ENCODE assay signal across 15 cellular contexts in genomic region chr20:14538433-14538832, GRCh38.
DNase-seq lines count a peak whose midpoint lies in the region; ATAC-seq and TF ChIP-seq lines count a peak whose summit lies in the region.
"Had no signal": no experiment of that assay in that cellular context is flagged by ENCODE, and none has a peak within 500 bp of the region (broad histone marks: within the 10 kb centered on the region; RNA-seq: fewer than 3 reads in every experiment).

No MANE protein-coding gene starts in this region.

- no peak overlapping the region for H3K27ac Mint-ChIP-seq in CD4-positive, alpha-beta memory T cell
- H3K27ac Mint-ChIP-seq: activated B cell treated with CpG ODN at 0.5 μM for 24 hours, type B pancreatic cell had no signal

- no peak overlapping the region for H3K27ac ChIP-seq in CD4-positive, alpha-beta memory T cell (ENCODE audit: low read depth, low read length)
- H3K27ac ChIP-seq: skin epidermis had no signal

- no peaks in the 10 kb centered on the region for H3K36me3 Mint-ChIP-seq in CD4-positive, alpha-beta memory T cell
- H3K36me3 Mint-ChIP-seq: type B pancreatic cell had no signal

- H3K4me1 Mint-ChIP-seq in CD4-positive, alpha-beta memory T cell, result no peaks in the 10 kb centered on the region

- ATAC-seq in GM19328 (IDR thresholded peaks at IDR 0.05; ENCODE audit: unreplicated experiment) (peak; percentile 96), HG02610 (IDR thresholded peaks at IDR 0.05; ENCODE audit: unreplicated experiment) (peak; percentile 93), HG03439 (IDR thresholded peaks at IDR 0.05; ENCODE audit: unreplicated experiment) (peak; percentile 74)
- ATAC-seq: left ventricle myocardium superior had no signal

- TF ChIP-seq CTCF in GM12865 (IDR thresholded peaks at IDR 0.05; ENCODE audit: insufficient read depth, low read depth, low read length, missing control alignments) (no peak), foreskin fibroblast (IDR thresholded peaks at IDR 0.05; ENCODE audit: low read depth, low read length) (no peak)

- no peaks in the 10 kb centered on the region for H3K4me1 ChIP-seq in CD4-positive, alpha-beta memory T cell (ENCODE audit: insufficient read depth, low read length)

- peak; percentile 80 for DNase-seq in GM12865 (ENCODE audit: low read depth)
- DNase-seq in CD4-positive, alpha-beta memory T cell, result no peak
- DNase-seq in activated effector memory CD4-positive, alpha-beta T cell treated with Interleukin-2 at 50 U/mL for 16 hours, result no peak
- no peak for DNase-seq in foreskin fibroblast
- no peak for DNase-seq in 8988T
- DNase-seq: activated B cell treated with CpG ODN at 0.5 μM for 24 hours, DMS153, left ventricle myocardium superior, NCI-H1417, NCI-H82 had no signal

- H3K4me3 ChIP-seq in GM12865 (ENCODE audit: low read depth, low read length), result no peak overlapping the region
- H3K4me3 ChIP-seq in CD4-positive, alpha-beta memory T cell (ENCODE audit: low read length in 2 of 2), result no peak overlapping the region
- no peak overlapping the region for H3K4me3 ChIP-seq in foreskin fibroblast (ENCODE audit: low read depth in 1 of 2, low read length in 2 of 2)
- H3K4me3 ChIP-seq: skin epidermis had no signal

- intact Hi-C loops in CD4-positive, alpha-beta memory T cell (cut with micrococcal nuclease), result no loop called here

- no peaks in the 10 kb centered on the region for H3K9me3 ChIP-seq in CD4-positive, alpha-beta memory T cell (ENCODE audit: control insufficient read depth in 1 of 2, low read length in 2 of 2)

- H3K27me3 ChIP-seq in CD4-positive, alpha-beta memory T cell (ENCODE audit: insufficient read depth, low read length), result no peaks in the 10 kb centered on the region

- no peak overlapping the region for H3K4me3 Mint-ChIP-seq in CD4-positive, alpha-beta memory T cell
- H3K4me3 Mint-ChIP-seq: activated B cell treated with CpG ODN at 0.5 μM for 24 hours, type B pancreatic cell had no signal

- CTCF ChIA-PET in CD4-positive, alpha-beta memory T cell (lab: Charles Lee; ENCODE audit: partially characterized antibody), result interaction anchor here (1.2 kb wide), 1 partner anchor 18 kb away, joined by 3 read pairs; no protein-coding TSS in a partner anchor

- H3K36me3 ChIP-seq in CD4-positive, alpha-beta memory T cell (ENCODE audit: insufficient read depth, low read length), result no peaks in the 10 kb centered on the region

- H3K9me3 Mint-ChIP-seq in CD4-positive, alpha-beta memory T cell, result peaks cover 2 to 18% (median 14%) of the 10 kb centered on the region in 8 donors
- H3K9me3 Mint-ChIP-seq: activated B cell treated with CpG ODN at 0.5 μM for 24 hours, type B pancreatic cell had no signal

- POLR2A ChIA-PET in CD4-positive, alpha-beta memory T cell (lab: Charles Lee; ENCODE audit: partially characterized antibody), result no interaction called here

- H3K27me3 Mint-ChIP-seq in CD4-positive, alpha-beta memory T cell, result no peaks in the 10 kb centered on the region
- H3K27me3 Mint-ChIP-seq: activated B cell treated with CpG ODN at 0.5 μM for 24 hours, type B pancreatic cell had no signal
